In the genomic region with DNA sequence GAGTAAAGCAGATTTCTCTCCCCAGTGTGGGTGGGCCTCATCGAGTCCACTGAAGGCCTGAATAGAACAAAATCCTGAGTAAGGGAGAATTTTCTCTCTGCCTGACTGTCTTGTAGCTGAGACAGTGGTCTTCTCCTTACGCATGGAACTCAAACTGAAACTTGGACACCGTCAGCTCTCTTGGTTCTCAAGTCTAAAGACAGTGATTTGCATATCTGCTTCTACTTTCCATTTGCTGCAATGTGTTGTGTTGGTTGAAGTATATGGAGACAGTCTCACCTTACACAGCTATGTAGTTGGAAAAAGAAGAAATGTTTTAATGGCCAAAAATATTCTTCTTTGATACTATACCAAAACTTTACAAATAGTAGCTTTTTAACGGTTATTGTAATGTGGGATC, we compare ENCODE assay signal across 12 cellular contexts.
DNase-seq lines count a peak whose midpoint lies in the region; ATAC-seq and TF ChIP-seq lines count a peak whose summit lies in the region.
"Had no signal": no experiment of that assay in that cellular context is flagged by ENCODE, and none has a peak within 500 bp of the region (broad histone marks: within the 10 kb centered on the region; RNA-seq: fewer than 3 reads in every experiment).

No MANE protein-coding gene starts in this region.

- H3K9me3 ChIP-seq in effector memory CD4-positive, alpha-beta T cell (ENCODE audit: control insufficient read depth, low read length), result no peaks in the 10 kb centered on the region
- H3K9me3 ChIP-seq in gastrocnemius medialis, result no peaks in the 10 kb centered on the region

- in situ Hi-C loops in GM13976 (cut with MboI; ENCODE audit: low sequenced_read_pairs, unreplicated experiment), result no loop called here
- in situ Hi-C loops in gastrocnemius medialis (cut with MboI; ENCODE audit: low sequenced_read_pairs in 4 of 4), result no loop called here

- DNase-seq in GM13976 (ENCODE audit: low spot score), result peak; percentile 42
- no peak for DNase-seq in COLO829 (ENCODE audit: low spot score)
- DNase-seq in SKM-1 treated with dmso at 0.1 percent for 144 hours (lab: John Stamatoyannopoulos, UW; ENCODE audit: unreplicated experiment), result no peak
- no peak for DNase-seq in effector memory CD4-positive, alpha-beta T cell
- no peak for DNase-seq in gastrocnemius medialis
- DNase-seq: central memory CD4-positive, alpha-beta T cell; NCI-H1694 treated with DMSO at 0.1 percent for 48 hours; stimulated activated naive CD8-positive, alpha-beta T cell treated with anti-CD3 and anti-CD28 coated beads, Interleukin-15, Interleukin-2, amounts not matched to agents 100 U/mL and 50 U/mL, for 24 hours had no signal

- TF ChIP-seq CTCF in GM13976 (IDR thresholded peaks at IDR 0.05; ENCODE audit: borderline replicate concordance, control extremely low read depth, extremely low read depth, insufficient read depth, missing control alignments), result no peak
- TF ChIP-seq CTCF in gastrocnemius medialis (IDR thresholded peaks at IDR 0.05 in 4 of 5, conservative IDR thresholded peaks at IDR 0.05 in 1 of 5), result no peak

- H3K36me3 ChIP-seq in effector memory CD4-positive, alpha-beta T cell (ENCODE audit: control insufficient read depth, insufficient read depth, low read length), result no peaks in the 10 kb centered on the region
- H3K36me3 ChIP-seq in gastrocnemius medialis, result no peaks in the 10 kb centered on the region

- H3K4me3 ChIP-seq in effector memory CD4-positive, alpha-beta T cell (ENCODE audit: insufficient read depth, low read depth, low read length, poor library complexity, severe bottlenecking), result no peak overlapping the region
- no peak overlapping the region for H3K4me3 ChIP-seq in gastrocnemius medialis

- no peaks in the 10 kb centered on the region for H3K27me3 ChIP-seq in effector memory CD4-positive, alpha-beta T cell (replicated peaks; ENCODE audit: control insufficient read depth, insufficient read depth, low read length, poor library complexity, severe bottlenecking)
- H3K27me3 ChIP-seq in gastrocnemius medialis, result no peaks in the 10 kb centered on the region

- no peak overlapping the region for H3K27ac ChIP-seq in effector memory CD4-positive, alpha-beta T cell (ENCODE audit: insufficient read depth, low read length, poor library complexity, severe bottlenecking)
- no peak overlapping the region for H3K27ac ChIP-seq in gastrocnemius medialis
- H3K27ac ChIP-seq: VCaP had no signal

- ATAC-seq in GM19372 (IDR thresholded peaks at IDR 0.05; ENCODE audit: low read depth, unreplicated experiment) (peak; percentile 94), HG02763 (IDR thresholded peaks at IDR 0.05; ENCODE audit: unreplicated experiment) (peak; percentile 99), HG03457 (IDR thresholded peaks at IDR 0.05; ENCODE audit: unreplicated experiment) (peak; percentile 95), gastrocnemius medialis (no peak)
- ATAC-seq: stimulated activated naive CD8-positive, alpha-beta T cell treated with anti-CD3 and anti-CD28 coated beads, Interleukin-15, Interleukin-2, amounts not matched to agents 100 U/mL and 50 U/mL, for 24 hours had no signal

- no peak for TF ChIP-seq POLR2A in gastrocnemius medialis (IDR thresholded peaks at IDR 0.05)

- H3K4me1 ChIP-seq in effector memory CD4-positive, alpha-beta T cell (ENCODE audit: control insufficient read depth, insufficient read depth, low read length, poor library complexity, severe bottlenecking), result no peaks in the 10 kb centered on the region
- no peaks in the 10 kb centered on the region for H3K4me1 ChIP-seq in gastrocnemius medialis

- intact Hi-C loops in gastrocnemius medialis (cut with DNase I; ENCODE audit: low total_unique reads), result no loop called here

Comparison
In these comparisons a context has a peak if more than half of its experiments do, and no peak if none do; other contexts are left out.
1. ATAC-seq: peak in GM19372 (single experiment), HG02763 (single experiment) and HG03457 (single experiment); none in gastrocnemius medialis (0 of 2).